Comparison of ENCODE assay signal across 8 cellular contexts in genomic region chr3:46960081-46960701, GRCh38. TPM values are rescaled to one million over a fixed set of nuclear protein-coding genes. Genes with fewer than 3 reads are reported as not detected.
A peak's percentile ranks its signal among the peaks of the same experiment; 100 is the strongest.
DNase-seq lines count a peak whose midpoint lies in the region; ATAC-seq and TF ChIP-seq lines count a peak whose summit lies in the region.

No MANE protein-coding gene starts in this region.

- DNase-seq in activated CD4-positive, alpha-beta T cell treated with anti-CD3 and anti-CD28 coated beads for 36 hours, result no peak
- DNase-seq in activated CD4-positive, alpha-beta T cell treated with anti-CD3 and anti-CD28 coated beads, Interleukin-2, amount 50 U/mL, for 1 hour, result no peak
- DNase-seq in amniotic epithelial cell (ENCODE audit: low read depth), result peak; percentile 71
- no peak for DNase-seq in thoracic aorta (ENCODE audit: low spot score)
- DNase-seq in Kasumi-1 (lab: John Stamatoyannopoulos, UW), result no peak
- DNase-seq in GF-D8 (lab: John Stamatoyannopoulos, UW), result no peak

- H3K4me1 Mint-ChIP-seq in activated CD4-positive, alpha-beta T cell treated with anti-CD3 and anti-CD28 coated beads for 36 hours, result peaks cover 79% of the 10 kb centered on the region

- peaks cover 17% of the 10 kb centered on the region for H3K4me1 ChIP-seq in iPS-20b (ENCODE audit: insufficient read depth, low read length)
- H3K4me1 ChIP-seq in thoracic aorta (ENCODE audit: control insufficient read depth in 1 of 2, low read depth in 2 of 2), result peaks cover 37 to 50% of the 10 kb centered on the region in 2 donors

- peaks cover 10% of the 10 kb centered on the region for H3K36me3 ChIP-seq in iPS-20b (ENCODE audit: insufficient read depth, low read depth, low read length)
- H3K36me3 ChIP-seq in thoracic aorta, result no peaks in the 10 kb centered on the region

- H3K27me3 ChIP-seq in iPS-20b (ENCODE audit: insufficient read depth, low read length), result no peaks in the 10 kb centered on the region
- H3K27me3 ChIP-seq in thoracic aorta (replicated peaks; ENCODE audit: insufficient read depth), result no peaks in the 10 kb centered on the region

- H3K4me3 Mint-ChIP-seq in activated CD4-positive, alpha-beta T cell treated with anti-CD3 and anti-CD28 coated beads for 36 hours, result peak overlapping the region; percentile 2

- H3K27ac ChIP-seq in iPS-20b (ENCODE audit: low read length) (no peak overlapping the region), thoracic aorta (peak overlapping the region; percentile 26 to 61)

- CTCF ChIA-PET in activated CD4-positive, alpha-beta T cell treated with anti-CD3 and anti-CD28 coated beads for 36 hours (lab: Charles Lee), result interaction anchor here (1.3 to 1.7 kb wide), 4 partner anchors 27 to 51 kb away, joined by 3 to 5 read pairs (median 4); no protein-coding TSS in a partner anchor

- H3K27me3 Mint-ChIP-seq in activated CD4-positive, alpha-beta T cell treated with anti-CD3 and anti-CD28 coated beads for 36 hours, result no peaks in the 10 kb centered on the region

- H3K9me3 Mint-ChIP-seq in activated CD4-positive, alpha-beta T cell treated with anti-CD3 and anti-CD28 coated beads for 36 hours (ENCODE audit: low read depth), result no peaks in the 10 kb centered on the region

- intact Hi-C loops in activated CD4-positive, alpha-beta T cell treated with anti-CD3 and anti-CD28 coated beads for 36 hours (cut with DNase I, micrococcal nuclease), result no loop called here

- H3K27ac Mint-ChIP-seq in activated CD4-positive, alpha-beta T cell treated with anti-CD3 and anti-CD28 coated beads for 36 hours, result peak overlapping the region; percentile 88

- ATAC-seq in activated CD4-positive, alpha-beta T cell treated with anti-CD3 and anti-CD28 coated beads for 36 hours, result no peak
- ATAC-seq in thoracic aorta (ENCODE audit: insufficient number of reproducible peaks, low FRiP score, low read depth) (no peak), GM19023 (IDR thresholded peaks at IDR 0.05; ENCODE audit: unreplicated experiment) (no peak)

- TF ChIP-seq CTCF in thoracic aorta (IDR thresholded peaks at IDR 0.05), result no peak

- H3K9ac ChIP-seq in iPS-20b (ENCODE audit: low read depth, low read length), result peak overlapping the region; percentile 16; the same call in 1 of the 2 replicates

- peaks cover 23% of the 10 kb centered on the region for H3K36me3 Mint-ChIP-seq in activated CD4-positive, alpha-beta T cell treated with anti-CD3 and anti-CD28 coated beads for 36 hours (ENCODE audit: low read depth)

- H3K9me3 ChIP-seq in iPS-20b (ENCODE audit: insufficient read depth, low read depth, low read length) (no peaks in the 10 kb centered on the region; the same call in 1 of the 2 replicates), thoracic aorta (no peaks in the 10 kb centered on the region)

- H3K4me3 ChIP-seq in iPS-20b (ENCODE audit: low read length), result no peak overlapping the region
- peak overlapping the region; percentile 33 for H3K4me3 ChIP-seq in thoracic aorta

- POLR2A ChIA-PET in activated CD4-positive, alpha-beta T cell treated with anti-CD3 and anti-CD28 coated beads for 36 hours (lab: Charles Lee), result interaction anchor here (1.6 to 2.4 kb wide), 2 partner anchors 13 to 16 kb away, joined by 5 to 8 read pairs; partner anchors contain the start of gene CCDC12

RNA-seq across cellular contexts. Expression of gene CCDC12, which starts 16.4 kb away (rescaled TPM):
- 10 to 100 TPM; 45.4 to 47.8 TPM for total RNA-seq in activated CD4-positive, alpha-beta T cell treated with anti-CD3 and anti-CD28 coated beads for 36 hours
- total RNA-seq in thoracic aorta, result 10 to 100 TPM; 29.8 to 58.8 TPM

RNA-seq across cellular contexts. Expression of gene NBEAL2, which starts 19.3 kb away (rescaled TPM):
- 10 to 100 TPM; 83.4 to 84.9 TPM for total RNA-seq in activated CD4-positive, alpha-beta T cell treated with anti-CD3 and anti-CD28 coated beads for 36 hours
- 10 to 100 TPM; 39.7 to 48.7 TPM for total RNA-seq in thoracic aorta
